Comparison of ENCODE assay signal across 17 cellular contexts in genomic region chr2:42900226-42900744, GRCh38.
DNase-seq lines count a peak whose midpoint lies in the region; ATAC-seq and TF ChIP-seq lines count a peak whose summit lies in the region.
"Had no signal": no experiment of that assay in that cellular context is flagged by ENCODE, and none has a peak within 500 bp of the region (broad histone marks: within the 10 kb centered on the region; RNA-seq: fewer than 3 reads in every experiment).

No MANE protein-coding gene starts in this region.

- H2BK120ac ChIP-seq in mesenchymal stem cell (ENCODE audit: low read depth, low read length): no peak overlapping the region

- in situ Hi-C loops in mammary epithelial cell (cut with MboI; ENCODE audit: low sequenced_read_pairs in 2 of 2): no loop called here

- peak overlapping the region; percentile 68 to 76 for H3K27ac ChIP-seq in breast epithelium
- no peak overlapping the region for H3K27ac ChIP-seq in mammary epithelial cell (ENCODE audit: insufficient read depth, low read depth, low read length)
- H3K27ac ChIP-seq in SK-N-MC: peak overlapping the region; percentile 65; the same call in 1 of the 2 replicates
- H3K27ac ChIP-seq in mesenchymal stem cell (ENCODE audit: low read length, poor library complexity, severe bottlenecking): no peak overlapping the region
- peak overlapping the region in 1 of 2 donors; percentile 76 for H3K27ac ChIP-seq in ascending aorta
- H3K27ac ChIP-seq: HL-60 had no signal

- H3K4me1 ChIP-seq in breast epithelium (peaks cover 0 to 2% of the 10 kb centered on the region in 2 donors), mammary epithelial cell (ENCODE audit: insufficient read depth, low read length) (peaks cover 6% of the 10 kb centered on the region), mesenchymal stem cell (ENCODE audit: control insufficient read depth, insufficient read depth, low read depth, low read length) (peaks cover 35% of the 10 kb centered on the region), ascending aorta (peaks cover 4 to 20% of the 10 kb centered on the region in 2 donors)

- no peak overlapping the region for H3K27ac Mint-ChIP-seq in WTC11

- BruUV-seq in mammary epithelial cell (replicated peaks; lab: Mats Ljungman, UMichigan): no TSS peak

- H3K14ac ChIP-seq in mesenchymal stem cell (ENCODE audit: low read length in 2 of 2): no peak overlapping the region

- H4K20me1 ChIP-seq in mammary epithelial cell (ENCODE audit: insufficient read depth, low read length): no peaks in the 10 kb centered on the region

- dilution Hi-C loops in mammary epithelial cell (cut with HindIII; ENCODE audit: low sequenced_read_pairs): no loop called here

- no peaks in the 10 kb centered on the region for H3K79me1 ChIP-seq in mesenchymal stem cell (replicated peaks; ENCODE audit: low read length, poor library complexity, severe bottlenecking)

- 75% methylated on average over 4 of the region's 5 CpGs for WGBS in mammary epithelial cell (ENCODE audit: low coverage, missing lambda C conversion rate)
- WGBS in mesenchymal stem cell: 35% methylated on average over 4 of the region's 5 CpGs

- no peak overlapping the region for H2BK5ac ChIP-seq in mesenchymal stem cell (ENCODE audit: low read depth, low read length, poor library complexity, severe bottlenecking)

- peaks cover 3% of the 10 kb centered on the region; the same call in 1 of the 2 replicates for H3K27me3 Mint-ChIP-seq in WTC11 (ENCODE audit: low read depth)

- DNase-seq in breast epithelium (ENCODE audit: low spot score in 2 of 2) (no peak), mammary epithelial cell (no peak), SK-N-MC (ENCODE audit: low read depth, low spot score) (no peak), mesenchymal stem cell (no peak), NCI-H2196 (lab: John Stamatoyannopoulos, UW; ENCODE audit: unreplicated experiment) (no peak), WTC11 (ENCODE audit: low spot score) (no peak), superior temporal gyrus (ENCODE audit: extremely low spot score) (no peak), ascending aorta (ENCODE audit: low spot score in 2 of 2) (no peak)
- DNase-seq: 8988T, KG1, NCI-H1092, NCI-H1694, NCI-H446 treated with DMSO at 0.1 percent for 48 hours, NCI-H748 treated with DMSO at 0.1 percent for 48 hours, Right ventricle myocardium superior had no signal

- H2AK5ac ChIP-seq in mesenchymal stem cell (ENCODE audit: low read length, severe bottlenecking): peak overlapping the region; percentile 50

- H3K4me3 Mint-ChIP-seq in WTC11: no peak overlapping the region

- H3K9me3 Mint-ChIP-seq in WTC11: 0 out of 2 replicates have a peak, but pooled peaks cover 3% of the 10 kb centered on the region

- no peak overlapping the region for H3K9ac ChIP-seq in mammary epithelial cell (ENCODE audit: insufficient read depth, low read length)
- H3K9ac ChIP-seq in SK-N-MC (ENCODE audit: insufficient read length): no peak overlapping the region
- H3K9ac ChIP-seq in mesenchymal stem cell (ENCODE audit: low read length): no peak overlapping the region

- H3K4me2 ChIP-seq in mammary epithelial cell (ENCODE audit: insufficient read depth, low read depth, low read length): no peak overlapping the region
- no peak overlapping the region for H3K4me2 ChIP-seq in mesenchymal stem cell (ENCODE audit: low read length, poor library complexity, severe bottlenecking)

- H2BK12ac ChIP-seq in mesenchymal stem cell (ENCODE audit: low read length in 2 of 2): no peak overlapping the region

- POLR2A ChIA-PET in WTC11 (lab: Charles Lee): no interaction called here

- CTCF ChIA-PET in mammary epithelial cell (lab: Charles Lee; ENCODE audit: low non-redundant PET): no interaction called here
- CTCF ChIA-PET in WTC11 (lab: Charles Lee): interaction anchor here (0.8 to 1.3 kb wide), 2 partner anchors 29 to 329 kb away, joined by 4 read pairs; no protein-coding TSS in a partner anchor

- no peak overlapping the region for H3K23ac ChIP-seq in mesenchymal stem cell (ENCODE audit: low read length in 2 of 2)

- H3K18ac ChIP-seq in mesenchymal stem cell (ENCODE audit: low read depth in 1 of 2, low read length in 2 of 2): peak overlapping the region in 1 of 2 experiments; percentile 28

- no peak for TF ChIP-seq POLR2A in breast epithelium (IDR thresholded peaks at IDR 0.05)

- H3K36me3 ChIP-seq in breast epithelium: no peaks in the 10 kb centered on the region
- H3K36me3 ChIP-seq in mammary epithelial cell (ENCODE audit: insufficient read depth, low read length): no peaks in the 10 kb centered on the region
- no peaks in the 10 kb centered on the region for H3K36me3 ChIP-seq in SK-N-MC (ENCODE audit: insufficient read depth, low read length)
- H3K36me3 ChIP-seq in mesenchymal stem cell (ENCODE audit: control insufficient read depth in 1 of 2, insufficient read depth in 2 of 2, low read depth in 1 of 2, low read length in 2 of 2): no peaks in the 10 kb centered on the region
- H3K36me3 ChIP-seq in ascending aorta: no peaks in the 10 kb centered on the region

- H3K79me2 ChIP-seq in mammary epithelial cell (ENCODE audit: insufficient read depth, low read length): no peaks in the 10 kb centered on the region

- H3K4me3 ChIP-seq in breast epithelium (no peak overlapping the region), mammary epithelial cell (replicated peaks in 1 of 3; ENCODE audit: insufficient read depth in 1 of 3, low read depth in 2 of 3, low read length in 3 of 3) (no peak overlapping the region), SK-N-MC (peak overlapping the region; percentile 38; the same call in 1 of the 2 replicates), mesenchymal stem cell (ENCODE audit: insufficient read depth in 1 of 2, low read depth in 1 of 2, low read length in 2 of 2) (no peak overlapping the region), ascending aorta (no peak overlapping the region)

- no peaks in the 10 kb centered on the region for H3K9me3 ChIP-seq in breast epithelium
- H3K9me3 ChIP-seq in mammary epithelial cell (replicated peaks; ENCODE audit: insufficient read depth, low read length): no peaks in the 10 kb centered on the region
- H3K9me3 ChIP-seq in SK-N-MC (ENCODE audit: low read depth, low read length): no peaks in the 10 kb centered on the region
- H3K9me3 ChIP-seq in mesenchymal stem cell (ENCODE audit: control insufficient read depth, low read length): no peaks in the 10 kb centered on the region
- no peaks in the 10 kb centered on the region for H3K9me3 ChIP-seq in ascending aorta

- H3K4me1 Mint-ChIP-seq in WTC11: no peaks in the 10 kb centered on the region

- TF ChIP-seq CTCF in breast epithelium (IDR thresholded peaks at IDR 0.05): no peak
- TF ChIP-seq CTCF in mammary epithelial cell (conservative IDR thresholded peaks at IDR 0.05 in 1 of 2, IDR thresholded peaks at IDR 0.05 in 1 of 2; ENCODE audit: extremely low read depth in 1 of 2, insufficient read depth in 1 of 2, low read depth in 1 of 2, low read length in 2 of 2): no peak
- no peak for TF ChIP-seq CTCF in WTC11 (IDR thresholded peaks at IDR 0.05)
- no peak for TF ChIP-seq CTCF in ascending aorta (IDR thresholded peaks at IDR 0.05)

- H2AFZ ChIP-seq in mammary epithelial cell (ENCODE audit: low read depth, low read length) (no peak overlapping the region), mesenchymal stem cell (ENCODE audit: low read depth, low read length) (no peak overlapping the region)

- H3K4ac ChIP-seq in mesenchymal stem cell (ENCODE audit: low read depth in 1 of 2, low read length in 2 of 2): no peak overlapping the region

- intact Hi-C loops in breast epithelium (cut with DNase I; ENCODE audit: low total_unique reads) (no loop called here), mammary epithelial cell (cut with micrococcal nuclease) (no loop called here), ascending aorta (cut with DNase I) (no loop called here)

- H3K27me3 ChIP-seq in breast epithelium: no peaks in the 10 kb centered on the region
- H3K27me3 ChIP-seq in mammary epithelial cell (ENCODE audit: insufficient read depth, low read length): no peaks in the 10 kb centered on the region
- peaks cover 0 to 10% of the 10 kb centered on the region in 2 experiments for H3K27me3 ChIP-seq in mesenchymal stem cell (ENCODE audit: control insufficient read depth in 1 of 2, insufficient read depth in 1 of 2, low read length in 2 of 2)
- H3K27me3 ChIP-seq in ascending aorta: no peaks in the 10 kb centered on the region

- no peak overlapping the region for H4K8ac ChIP-seq in mesenchymal stem cell (ENCODE audit: low read length)

- H3K36me3 Mint-ChIP-seq in WTC11: no peaks in the 10 kb centered on the region

- H4K91ac ChIP-seq in mesenchymal stem cell (ENCODE audit: low read length): no peak overlapping the region

- no peak for ATAC-seq in WTC11
- ATAC-seq: HCT116 had no signal

- no peak overlapping the region for H2BK15ac ChIP-seq in mesenchymal stem cell (ENCODE audit: low read depth, poor library complexity, severe bottlenecking)

TF ChIP-seq in WTC11, 78 proteins besides CTCF, POLR2A, EP300 and RAD21 (continues in another document):
- TF ChIP-seq MYBL2 (CRISPR knock-in tag; IDR thresholded peaks at IDR 0.05) (no peak), CREM (CRISPR knock-in tag; IDR thresholded peaks at IDR 0.05) (no peak), NFE2L1 (CRISPR knock-in tag; IDR thresholded peaks at IDR 0.05) (no peak), CDX4 (CRISPR knock-in tag; IDR thresholded peaks at IDR 0.05; ENCODE audit: borderline replicate concordance) (no peak), TP53 (CRISPR knock-in tag; IDR thresholded peaks at IDR 0.05) (no peak), NFYB (CRISPR knock-in tag; conservative IDR thresholded peaks at IDR 0.05; ENCODE audit: low read depth) (no peak), ZNF423 (CRISPR knock-in tag; IDR thresholded peaks at IDR 0.05) (no peak)
- TF ChIP-seq, protein P1, sequence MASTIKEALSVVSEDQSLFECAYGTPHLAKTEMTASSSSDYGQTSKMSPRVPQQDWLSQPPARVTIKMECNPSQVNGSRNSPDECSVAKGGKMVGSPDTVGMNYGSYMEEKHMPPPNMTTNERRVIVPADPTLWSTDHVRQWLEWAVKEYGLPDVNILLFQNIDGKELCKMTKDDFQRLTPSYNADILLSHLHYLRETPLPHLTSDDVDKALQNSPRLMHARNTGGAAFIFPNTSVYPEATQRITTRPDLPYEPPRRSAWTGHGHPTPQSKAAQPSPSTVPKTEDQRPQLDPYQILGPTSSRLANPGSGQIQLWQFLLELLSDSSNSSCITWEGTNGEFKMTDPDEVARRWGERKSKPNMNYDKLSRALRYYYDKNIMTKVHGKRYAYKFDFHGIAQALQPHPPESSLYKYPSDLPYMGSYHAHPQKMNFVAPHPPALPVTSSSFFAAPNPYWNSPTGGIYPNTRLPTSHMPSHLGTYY (CRISPR knock-in tag; IDR thresholded peaks at IDR 0.05): no peak

Comparison
In these comparisons a context has a peak if more than half of its experiments do, and no peak if none do; other contexts are left out.
1. H3K27ac ChIP-seq: peak in breast epithelium (2 of 2) and SK-N-MC (single experiment); none in mammary epithelial cell (single experiment) and mesenchymal stem cell (single experiment).